Comparison of ENCODE assay signal across 6 cellular contexts in genomic region chr1:149787688-149788451, GRCh38. TPM values are rescaled to one million over a fixed set of nuclear protein-coding genes. Genes with fewer than 3 reads are reported as not detected.
"Had no signal": no experiment of that assay in that cellular context is flagged by ENCODE, and none has a peak within 500 bp of the region (broad histone marks: within the 10 kb centered on the region; RNA-seq: fewer than 3 reads in every experiment).

No MANE protein-coding gene starts in this region.

RNA-seq across cellular contexts. Expression of gene FCGR1A, which starts 5.4 kb away (rescaled TPM):
- total RNA-seq: activated CD4-positive, alpha-beta T cell treated with anti-CD3 and anti-CD28 coated beads, Interleukin-2, amount 10 ng/mL, durations not matched to agents 24 days and 14 days; activated naive CD8-positive, alpha-beta T cell treated with anti-CD3 and anti-CD28 coated beads for 36 hours; epithelial cell of proximal tubule; fibroblast of lung; lung microvascular endothelial cell had no signal
- polyA plus RNA-seq: fibroblast of lung, SK-N-SH had no signal
